25 cellular contexts compared by ENCODE assay signal in the genomic region with DNA sequence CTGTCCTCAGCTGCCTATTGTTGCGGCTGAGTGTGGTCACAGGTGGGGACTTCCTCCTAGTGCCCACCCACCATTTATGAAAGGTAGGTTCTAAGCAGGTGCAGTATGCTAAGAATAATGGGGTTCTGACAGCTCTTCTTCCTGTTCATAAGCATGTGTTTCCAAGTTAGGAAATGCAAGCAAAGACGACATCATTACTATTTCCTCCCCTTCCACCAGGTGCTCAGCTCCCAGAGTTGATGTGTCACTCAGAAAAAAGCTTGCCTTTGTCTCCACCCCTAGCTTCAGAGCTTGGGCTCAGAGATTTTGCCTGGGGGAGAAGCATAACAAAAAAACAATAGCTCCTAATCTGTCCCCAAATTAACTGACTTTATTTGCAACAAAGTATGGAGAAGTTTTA.
A peak's percentile ranks its signal among the peaks of the same experiment; 100 is the strongest.
DNase-seq lines count a peak whose midpoint lies in the region; ATAC-seq, FAIRE-seq and TF ChIP-seq lines count a peak whose summit lies in the region.
"Had no signal": no experiment of that assay in that cellular context is flagged by ENCODE, and none has a peak within 500 bp of the region (broad histone marks: within the 10 kb centered on the region; RNA-seq: fewer than 3 reads in every experiment).

No MANE protein-coding gene starts in this region.

- no peaks in the 10 kb centered on the region for H4K20me1 ChIP-seq in KMS-11 (ENCODE audit: insufficient read depth)
- no peaks in the 10 kb centered on the region for H4K20me1 ChIP-seq in GM12878 (ENCODE audit: control insufficient read depth, insufficient read depth)

- peak; percentile 3 for DNase-seq in GM12865 (ENCODE audit: low read depth)
- no peak for DNase-seq in GM12878 (ENCODE audit: low read depth, low spot score)
- peak; percentile 59 to 65 for DNase-seq in lung microvascular endothelial cell (ENCODE audit: low read depth in 2 of 2)
- DNase-seq in superior temporal gyrus (ENCODE audit: extremely low spot score) = no peak
- no peak for DNase-seq in NCI-H510A treated with DMSO at 0.1 percent for 48 hours (lab: John Stamatoyannopoulos, UW)
- DNase-seq in NCI-H2227 (lab: John Stamatoyannopoulos, UW; ENCODE audit: unreplicated experiment) = no peak
- DNase-seq: activated CD8-positive, alpha-beta T cell treated with anti-CD3 and anti-CD28 coated beads for 36 hours; activated naive CD4-positive, alpha-beta T cell treated with Interleukin-2 at 50 U/mL for 16 hours; activated T-cell treated with anti-CD3 and anti-CD28 coated beads, Interleukin-2, amount 50 U/mL, for 1 hour; amygdala; caudate nucleus; CD4-positive, alpha-beta T cell; left colon; midbrain; NCI-H1417 treated with DMSO at 0.1 percent for 48 hours; nephron progenitor cell; small intestine; stimulated activated CD4-positive, alpha-beta T cell treated with anti-CD3 and anti-CD28 coated beads, Interleukin-2, amount 100 ng/mL, for 48 hours; stimulated activated naive CD8-positive, alpha-beta T cell treated with anti-CD3 and anti-CD28 coated beads, Interleukin-15, Interleukin-2, amounts not matched to agents 100 U/mL and 50 U/mL, for 24 hours; T1000 had no signal

- H3K36me3 ChIP-seq in KMS-11 (ENCODE audit: insufficient read depth) (no peaks in the 10 kb centered on the region), GM12878 (ENCODE audit: control insufficient read depth in 2 of 2, insufficient read depth in 2 of 2, low read length in 1 of 2) (no peaks in the 10 kb centered on the region)
- H3K36me3 ChIP-seq: esophagus muscularis mucosa, prostate gland, tibial nerve had no signal

- POLR2A ChIA-PET in GM12878 (lab: Charles Lee) = interaction anchor here (0.6 kb wide), 1 partner anchor 119 kb away, joined by 3 read pairs; no protein-coding TSS in a partner anchor

- no peak for ATAC-seq in GM12878
- ATAC-seq: activated CD8-positive, alpha-beta T cell treated with anti-CD3 and anti-CD28 coated beads for 36 hours; left colon; stimulated activated naive CD8-positive, alpha-beta T cell treated with anti-CD3 and anti-CD28 coated beads, Interleukin-15, Interleukin-2, amounts not matched to agents 100 U/mL and 50 U/mL, for 24 hours had no signal

- H3K4me2 ChIP-seq in KMS-11 (peak overlapping the region; percentile 58), GM12878 (ENCODE audit: control insufficient read depth, insufficient read depth) (no peak overlapping the region)

- RAD21 ChIA-PET in GM12878 (lab: Charles Lee; ENCODE audit: unreplicated experiment) = interaction anchor here (1.1 kb wide), 1 partner anchor 14 kb away, joined by 4 read pairs; no protein-coding TSS in a partner anchor

- SMC1A ChIA-PET in GM12878 (lab: Charles Lee; ENCODE audit: uncharacterized antibody, unreplicated experiment) = interaction anchor here (1.2 to 2.8 kb wide), 7 partner anchors 8 to 244 kb away, joined by 3 to 11 read pairs (median 4); no protein-coding TSS in a partner anchor

- in situ Hi-C loops in GM12878 (cut with MboI) = no loop called here

- no peak for TF ChIP-seq POLR2A in GM12878 (IDR thresholded peaks at IDR 0.05; ENCODE audit: low read depth, low read length)

- TF ChIP-seq CTCF in GM12865 (IDR thresholded peaks at IDR 0.05; ENCODE audit: insufficient read depth, low read depth, low read length, missing control alignments) (no peak), KMS-11 (conservative IDR thresholded peaks at IDR 0.05; ENCODE audit: low read depth, low read length) (no peak), GM12878 (IDR thresholded peaks at IDR 0.05 in 2 of 3, conservative IDR thresholded peaks at IDR 0.05 in 1 of 3; ENCODE audit: control insufficient read depth in 2 of 3, extremely low read depth in 1 of 3, insufficient read depth in 1 of 3, low read depth in 3 of 3, low read length in 3 of 3) (no peak)

- intact Hi-C loops in GM12878 (cut with micrococcal nuclease; ENCODE audit: unreplicated experiment) = no loop called here

- no peaks in the 10 kb centered on the region for H3K27me3 ChIP-seq in KMS-11 (ENCODE audit: insufficient read depth, low read depth)
- no peaks in the 10 kb centered on the region for H3K27me3 ChIP-seq in GM12878 (replicated peaks in 1 of 2; ENCODE audit: control insufficient read depth in 2 of 2, insufficient read depth in 2 of 2, low read length in 1 of 2)
- H3K27me3 ChIP-seq: esophagus muscularis mucosa, tibial nerve had no signal

- 63% methylated on average over 2 of the region's 2 CpGs for WGBS in GM12878 (ENCODE audit: insufficient coverage, insufficient replicate concordance, low lambda C conversion rate, missing lambda C conversion rate)

- H3K4me3 ChIP-seq in GM12865 (ENCODE audit: low read depth, low read length) = no peak overlapping the region
- no peak overlapping the region for H3K4me3 ChIP-seq in KMS-11 (IDR thresholded peaks at IDR 0.05; ENCODE audit: insufficient read depth, low read depth, low read length)
- no peak overlapping the region for H3K4me3 ChIP-seq in GM12878
- H3K4me3 ChIP-seq: esophagus muscularis mucosa, prostate gland, tibial nerve had no signal

- H2AFZ ChIP-seq in KMS-11 (ENCODE audit: low read depth) (peak overlapping the region; percentile 29; the same call in 1 of the 2 replicates), GM12878 (ENCODE audit: control insufficient read depth, low read depth, low read length) (no peak overlapping the region)

- H3K27ac ChIP-seq in KMS-11 (no peak overlapping the region), GM12878 (ENCODE audit: control insufficient read depth, insufficient read depth) (no peak overlapping the region)
- H3K27ac ChIP-seq: esophagus muscularis mucosa, prostate gland, tibial nerve had no signal

- FAIRE-seq in GM12878 (lab: Jason Lieb, UNC) = no peak
- FAIRE-seq: GM12892, small intestine had no signal

- CTCF ChIA-PET in GM12878 (lab: Yijun Ruan, JAX) = interaction anchor here (1.1 to 2.2 kb wide), 3 partner anchors 11 to 14 kb away, joined by 4 to 8 read pairs (median 4); no protein-coding TSS in a partner anchor

- H3K4me1 ChIP-seq in KMS-11 (ENCODE audit: low read depth, poor library complexity, severe bottlenecking) (peaks cover 61% of the 10 kb centered on the region), GM12878 (ENCODE audit: control insufficient read depth, insufficient read depth, low read length) (no peaks in the 10 kb centered on the region)
- H3K4me1 ChIP-seq: esophagus muscularis mucosa, prostate gland, tibial nerve had no signal

- H3K9ac ChIP-seq in KMS-11 (no peak overlapping the region), GM12878 (ENCODE audit: control insufficient read depth, insufficient read depth, low read length) (no peak overlapping the region)

- no TSS peak for BruUV-seq in GM12878 (replicated peaks; lab: Mats Ljungman, UMichigan)

- no peaks in the 10 kb centered on the region for H3K9me3 ChIP-seq in GM12878 (replicated peaks; ENCODE audit: control insufficient read depth, insufficient read depth, low read length)
- H3K9me3 ChIP-seq: prostate gland had no signal

- H3K79me2 ChIP-seq in KMS-11 (ENCODE audit: insufficient read depth, low read depth) = no peaks in the 10 kb centered on the region
- no peaks in the 10 kb centered on the region for H3K79me2 ChIP-seq in GM12878 (ENCODE audit: control insufficient read depth, insufficient read depth, low read length)

- no peak for TF ChIP-seq EP300 in GM12878 (IDR thresholded peaks at IDR 0.05; ENCODE audit: borderline replicate concordance in 1 of 2, control insufficient read depth in 1 of 2, low read depth in 2 of 2, low read length in 2 of 2)

- TF ChIP-seq RAD21 in GM12878 (IDR thresholded peaks at IDR 0.05; ENCODE audit: insufficient read depth, low read depth, low read length) = no peak

TF ChIP-seq in GM12878, 131 proteins besides CTCF, POLR2A, EP300 and RAD21:
- TF ChIP-seq IKZF2 (IDR thresholded peaks at IDR 0.05) = no peak
- TF ChIP-seq, protein P1, sequence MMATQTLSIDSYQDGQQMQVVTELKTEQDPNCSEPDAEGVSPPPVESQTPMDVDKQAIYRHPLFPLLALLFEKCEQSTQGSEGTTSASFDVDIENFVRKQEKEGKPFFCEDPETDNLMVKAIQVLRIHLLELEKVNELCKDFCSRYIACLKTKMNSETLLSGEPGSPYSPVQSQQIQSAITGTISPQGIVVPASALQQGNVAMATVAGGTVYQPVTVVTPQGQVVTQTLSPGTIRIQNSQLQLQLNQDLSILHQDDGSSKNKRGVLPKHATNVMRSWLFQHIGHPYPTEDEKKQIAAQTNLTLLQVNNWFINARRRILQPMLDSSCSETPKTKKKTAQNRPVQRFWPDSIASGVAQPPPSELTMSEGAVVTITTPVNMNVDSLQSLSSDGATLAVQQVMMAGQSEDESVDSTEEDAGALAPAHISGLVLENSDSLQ (IDR thresholded peaks at IDR 0.05) = peak; percentile 31; the same call in 1 of the 2 replicates

Comparison
In these comparisons a context has a peak if more than half of its experiments do, and no peak if none do; other contexts are left out.
1. DNase-seq: peak in GM12865 (single experiment) and lung microvascular endothelial cell (2 of 2); none in GM12878 (single experiment), superior temporal gyrus (single experiment), NCI-H510A treated with DMSO at 0.1 percent for 48 hours (single experiment) and NCI-H2227 (single experiment).